1 cellular context compared by ENCODE assay signal in the genomic region with DNA sequence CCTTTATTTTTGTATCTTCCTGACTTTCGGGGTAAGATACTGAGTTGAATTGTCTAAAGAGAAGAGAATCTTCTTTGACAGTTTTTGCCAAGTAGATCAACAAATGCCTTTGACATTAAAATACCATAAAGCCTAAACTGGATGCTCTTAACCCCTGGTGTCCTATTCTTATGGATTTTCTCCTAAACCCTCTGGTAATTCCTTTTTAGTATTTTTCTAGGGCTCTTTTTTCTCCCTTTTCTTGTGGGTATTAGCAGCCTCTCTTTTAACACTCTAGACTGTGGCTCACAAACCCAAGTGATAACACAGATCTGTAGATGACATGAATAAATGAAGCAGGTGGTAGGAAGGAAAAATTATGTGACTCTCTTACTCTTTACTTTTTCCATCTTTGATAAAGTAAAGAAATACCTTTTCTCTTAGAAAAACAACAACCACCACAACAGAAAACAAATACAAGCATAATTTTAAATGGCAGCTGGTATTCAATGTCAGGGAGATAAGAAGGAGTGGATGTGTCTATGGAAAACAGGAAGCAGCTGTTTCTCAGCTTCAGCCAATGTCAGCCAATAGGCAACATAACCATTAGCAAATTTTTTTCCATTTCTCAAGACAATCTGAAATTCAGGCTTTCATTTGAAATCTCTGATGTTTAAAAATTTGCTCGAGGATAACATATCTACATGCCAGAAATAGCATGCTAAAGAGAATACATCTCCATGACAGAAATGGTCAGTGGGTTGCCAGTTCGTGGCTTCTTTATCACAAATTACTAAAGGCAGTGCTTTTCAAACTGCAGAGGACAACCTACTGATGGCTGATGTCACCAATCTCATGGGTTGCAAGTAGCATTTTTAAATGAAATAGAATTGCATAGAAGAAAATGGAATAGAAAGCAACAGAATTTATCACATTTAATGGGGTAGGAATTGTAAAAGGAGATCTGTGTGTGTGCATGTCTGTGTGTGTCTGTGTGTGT.
TF ChIP-seq lines count a peak whose summit lies in the region.

No MANE protein-coding gene starts in this region.

TF ChIP-seq in A549, 52 proteins besides CTCF, POLR2A, EP300 and RAD21:
- no peak for TF ChIP-seq HDAC2 (IDR thresholded peaks at IDR 0.05)
- TF ChIP-seq SMC3 (IDR thresholded peaks at IDR 0.05), result no peak
- TF ChIP-seq GATA3 (IDR thresholded peaks at IDR 0.05; ENCODE audit: borderline replicate concordance), result no peak
